In the genomic region with DNA sequence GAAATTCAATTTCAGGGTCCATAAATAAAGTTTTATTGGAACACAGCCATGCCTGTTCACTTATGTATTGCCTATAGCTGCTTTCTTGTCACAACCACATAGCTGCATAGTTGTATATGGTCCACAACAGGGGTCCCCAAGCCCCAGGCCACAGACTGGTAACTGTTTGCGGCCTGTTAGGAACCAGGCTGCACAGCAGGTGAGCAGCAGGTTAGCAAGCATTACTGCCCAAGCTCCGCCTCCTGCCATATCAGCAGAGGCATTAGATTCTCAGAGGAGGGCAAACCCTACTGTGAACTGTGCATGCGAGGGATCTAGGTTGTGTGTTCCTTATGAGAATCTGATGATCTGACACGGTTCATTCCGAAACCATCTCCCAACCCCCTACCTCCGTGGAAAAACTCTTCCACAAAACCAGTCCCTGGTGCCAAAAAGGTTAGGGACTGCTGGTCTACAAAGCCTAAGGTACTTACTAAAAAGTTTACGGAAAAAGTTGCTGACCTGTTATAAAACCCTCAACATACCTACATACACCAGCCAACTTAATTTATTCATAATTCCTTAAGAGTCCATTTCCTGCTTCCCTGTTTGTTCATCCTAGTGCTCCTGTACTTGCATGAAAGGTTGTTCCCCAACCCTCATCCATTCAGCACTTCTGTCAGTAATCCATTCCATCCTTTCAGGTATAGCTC, we compare ENCODE assay signal across 2 cellular contexts.
TF ChIP-seq lines count a peak whose summit lies in the region.

No MANE protein-coding gene starts in this region.

TF ChIP-seq in HepG2, 621 proteins besides CTCF, POLR2A, EP300 and RAD21:
- TF ChIP-seq ZNF614 (CRISPR knock-in tag; IDR thresholded peaks at IDR 0.05; ENCODE audit: borderline replicate concordance) (no peak), MAFK (conservative IDR thresholded peaks at IDR 0.05 in 1 of 2, IDR thresholded peaks at IDR 0.05 in 1 of 2; ENCODE audit: low read length in 2 of 2) (peak; percentile 54 to 66; a peak in 3 of 4 replicates), MAFF (IDR thresholded peaks at IDR 0.05; ENCODE audit: low read depth, low read length) (peak; percentile 45)

TF ChIP-seq in K562, 482 proteins besides CTCF, POLR2A, EP300 and RAD21:
- TF ChIP-seq MAFG (tag; conservative IDR thresholded peaks at IDR 0.05) (0 out of 2 replicates have a peak, but pooled peaks have one; percentile 33), THRAP3 (IDR thresholded peaks at IDR 0.05; ENCODE audit: borderline replicate concordance) (no peak), CTBP1 (IDR thresholded peaks at IDR 0.05; ENCODE audit: borderline replicate concordance) (no peak), SMARCC2 (IDR thresholded peaks at IDR 0.05; ENCODE audit: low read depth) (no peak), FOXM1 (IDR thresholded peaks at IDR 0.05; ENCODE audit: low read depth) (no peak), FOXM1 (CRISPR knock-in tag; IDR thresholded peaks at IDR 0.05; ENCODE audit: low read depth) (no peak), IFI16 (CRISPR knock-in tag; IDR thresholded peaks at IDR 0.05) (no peak), CHCHD3 (CRISPR knock-in tag; IDR thresholded peaks at IDR 0.05) (no peak), ZBTB40 (IDR thresholded peaks at IDR 0.05) (peak; percentile 73), ZBTB40 (CRISPR knock-in tag; IDR thresholded peaks at IDR 0.05) (no peak), ZNF140 (CRISPR knock-in tag; IDR thresholded peaks at IDR 0.05) (no peak), C11orf30 (IDR thresholded peaks at IDR 0.05; ENCODE audit: low read depth) (peak; percentile 16; the same call in 1 of the 2 replicates), ZNF324 (CRISPR knock-in tag; IDR thresholded peaks at IDR 0.05) (no peak), ZNF316 (IDR thresholded peaks at IDR 0.05) (peak; percentile 71), RBM34 (IDR thresholded peaks at IDR 0.05; ENCODE audit: borderline replicate concordance, insufficient read depth, low read length) (no peak), STAT6 (CRISPR knock-in tag; IDR thresholded peaks at IDR 0.05) (no peak), MEF2A (IDR thresholded peaks at IDR 0.05; ENCODE audit: control insufficient read depth, low read depth, low read length) (no peak), ZNF699 (CRISPR knock-in tag; IDR thresholded peaks at IDR 0.05; ENCODE audit: insufficient replicate concordance) (no peak), DIDO1 (tag; IDR thresholded peaks at IDR 0.05; ENCODE audit: low read depth) (no peak), CBX1 (IDR thresholded peaks at IDR 0.05; ENCODE audit: low read depth) (no peak), ARNT (IDR thresholded peaks at IDR 0.05) (no peak), WHSC1 (IDR thresholded peaks at IDR 0.05; ENCODE audit: low read length) (no peak), POLR3G (IDR thresholded peaks at IDR 0.05; ENCODE audit: extremely low read depth, insufficient read length, insufficient replicate concordance) (no peak), REST (CRISPR knock-in tag; IDR thresholded peaks at IDR 0.05; ENCODE audit: low read depth) (no peak)
- TF ChIP-seq, protein P1, sequence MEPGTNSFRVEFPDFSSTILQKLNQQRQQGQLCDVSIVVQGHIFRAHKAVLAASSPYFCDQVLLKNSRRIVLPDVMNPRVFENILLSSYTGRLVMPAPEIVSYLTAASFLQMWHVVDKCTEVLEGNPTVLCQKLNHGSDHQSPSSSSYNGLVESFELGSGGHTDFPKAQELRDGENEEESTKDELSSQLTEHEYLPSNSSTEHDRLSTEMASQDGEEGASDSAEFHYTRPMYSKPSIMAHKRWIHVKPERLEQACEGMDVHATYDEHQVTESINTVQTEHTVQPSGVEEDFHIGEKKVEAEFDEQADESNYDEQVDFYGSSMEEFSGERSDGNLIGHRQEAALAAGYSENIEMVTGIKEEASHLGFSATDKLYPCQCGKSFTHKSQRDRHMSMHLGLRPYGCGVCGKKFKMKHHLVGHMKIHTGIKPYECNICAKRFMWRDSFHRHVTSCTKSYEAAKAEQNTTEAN (CRISPR knock-in tag; IDR thresholded peaks at IDR 0.05), result no peak
